Comparison of ENCODE assay signal across 9 cellular contexts in genomic region chr3:42652251-42652610, GRCh38. TPM values are rescaled to one million over a fixed set of nuclear protein-coding genes. Genes with fewer than 3 reads are reported as not detected.
DNase-seq lines count a peak whose midpoint lies in the region; ATAC-seq and TF ChIP-seq lines count a peak whose summit lies in the region.
"Had no signal": no experiment of that assay in that cellular context is flagged by ENCODE, and none has a peak within 500 bp of the region (broad histone marks: within the 10 kb centered on the region; RNA-seq: fewer than 3 reads in every experiment).

No MANE protein-coding gene starts in this region.

- no peaks in the 10 kb centered on the region for H3K9me3 ChIP-seq in gastrocnemius medialis

- no peak for TF ChIP-seq CTCF in gastrocnemius medialis (IDR thresholded peaks at IDR 0.05 in 4 of 5, conservative IDR thresholded peaks at IDR 0.05 in 1 of 5)

- intact Hi-C loops in gastrocnemius medialis (cut with DNase I; ENCODE audit: low total_unique reads): no loop called here

- peaks cover 0 to 4% of the 10 kb centered on the region in 2 donors for H3K36me3 ChIP-seq in gastrocnemius medialis

- H3K27ac ChIP-seq in caudate nucleus (ENCODE audit: low read depth, low read length) (peak overlapping the region; percentile 98), gastrocnemius medialis (peak overlapping the region; percentile 87 to 100 (median 92))

- no peak for TF ChIP-seq POLR2A in gastrocnemius medialis (IDR thresholded peaks at IDR 0.05)

- ATAC-seq in GM18861 (IDR thresholded peaks at IDR 0.05; ENCODE audit: unreplicated experiment): peak; percentile 25
- peak; percentile 13 for ATAC-seq in HG03135 (IDR thresholded peaks at IDR 0.05; ENCODE audit: unreplicated experiment)
- ATAC-seq in gastrocnemius medialis: no peak
- ATAC-seq in HG02623 (IDR thresholded peaks at IDR 0.05; ENCODE audit: unreplicated experiment): no peak

- in situ Hi-C loops in gastrocnemius medialis (cut with MboI; ENCODE audit: low sequenced_read_pairs in 4 of 4) (loop anchor here in 2 of 4 donors (10.0 kb wide), 1 partner anchor 93 kb away; no protein-coding TSS in a partner anchor), G401 (cut with HindIII; ENCODE audit: low sequenced_read_pairs) (no loop called here)

- DNase-seq in caudate nucleus (lab: John Stamatoyannopoulos, UW) (no peak), gastrocnemius medialis (no peak), GDM1 (lab: John Stamatoyannopoulos, UW) (no peak), G401 (ENCODE audit: low spot score) (no peak), HPDE6-E6E7 (ENCODE audit: extremely low spot score) (no peak)

- H3K27me3 ChIP-seq in gastrocnemius medialis: no peaks in the 10 kb centered on the region

- peaks cover 39 to 40% of the 10 kb centered on the region in 2 donors for H3K4me1 ChIP-seq in gastrocnemius medialis

- H3K4me3 ChIP-seq in gastrocnemius medialis: peak overlapping the region in 2 of 4 donors; percentile 68 to 73

RNA-seq across cellular contexts. Expression of gene ZBTB47, which starts 1.3 kb away (rescaled TPM):
- total RNA-seq in gastrocnemius medialis: 100 to 1,000 TPM; 141 to 256 (median 167) TPM
- total RNA-seq in G401 (2014; rRNA removed; shearing (Covaris generic)): 12.7 and 16.1 TPM in 2 replicates

RNA-seq across cellular contexts. Expression of gene KLHL40, which starts 33.1 kb away (rescaled TPM):
- total RNA-seq in gastrocnemius medialis: 100 to 1,000 TPM; 197 to 682 (median 397) TPM
- not detected in 2 replicates for total RNA-seq in G401 (2014; rRNA removed; shearing (Covaris generic))
- total RNA-seq: RPMI7951 had no signal

RNA-seq across cellular contexts. Expression of gene HHATL, which starts 50.4 kb away (rescaled TPM):
- total RNA-seq in gastrocnemius medialis: 100 to 1,000 TPM in 2 of 4 donors, 10 to 100 TPM in 2; 78.0 to 309 (median 164) TPM
- total RNA-seq in G401 (2014; rRNA removed; shearing (Covaris generic)): not detected in 2 replicates
- total RNA-seq: RPMI7951 had no signal

RNA-seq across cellular contexts. Expression of gene NKTR, which starts 51.7 kb away (rescaled TPM):
- total RNA-seq in gastrocnemius medialis: 10 to 100 TPM; 10.0 to 56.6 (median 13.6) TPM
- 9.5 and 23.6 TPM in 2 replicates for total RNA-seq in G401 (2014; rRNA removed; shearing (Covaris generic))

Comparison
In these comparisons a context has a peak if more than half of its experiments do, and no peak if none do; other contexts are left out.
1. ATAC-seq: peak in GM18861 (single experiment) and HG03135 (single experiment); none in gastrocnemius medialis (0 of 2) and HG02623 (single experiment).
2. RNA of gene KLHL40, which starts 33.1 kb away (total RNA-seq): 197 to 682 TPM in gastrocnemius medialis; not detected in G401; every median in the first group is over 100 times any median in the second.
3. RNA of gene HHATL, which starts 50.4 kb away (total RNA-seq): 78.0 to 309 TPM in gastrocnemius medialis; not detected in G401; every median in the first group is over 10 times any median in the second.